Comparison of ENCODE assay signal across 21 cellular contexts in the genomic region with DNA sequence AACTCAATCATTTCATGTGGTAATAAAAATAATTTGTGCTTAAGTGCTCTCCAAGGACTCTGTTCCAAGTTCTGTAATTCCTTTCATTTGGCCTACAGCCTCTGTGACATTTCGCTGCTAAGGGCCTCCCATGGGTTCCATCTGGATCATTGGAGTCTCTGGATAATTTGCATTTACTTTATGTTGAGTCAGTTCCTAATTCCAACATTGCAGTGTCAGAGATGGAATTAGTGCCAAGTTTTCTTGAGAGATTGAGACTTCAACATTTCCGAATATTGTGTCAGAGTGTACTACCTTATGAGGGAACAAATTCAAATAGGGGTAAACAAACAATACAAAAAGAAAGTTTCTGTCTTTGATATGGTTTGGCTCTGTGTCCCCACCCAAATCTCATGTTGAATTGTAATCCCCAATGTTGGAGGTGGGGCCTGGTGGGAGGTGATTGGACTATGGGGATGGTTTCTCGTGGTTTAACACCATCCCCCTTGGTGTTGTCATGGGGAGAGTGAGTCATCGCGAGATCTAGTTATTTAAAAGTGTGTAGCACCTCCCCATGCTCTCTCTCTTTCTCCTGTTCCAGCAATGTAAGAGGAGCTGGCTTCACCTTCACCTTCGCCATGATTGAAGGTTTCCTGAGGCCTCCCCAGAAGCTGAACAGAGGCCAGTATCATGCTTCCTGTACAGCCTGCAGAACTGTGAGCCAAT.
A peak's percentile ranks its signal among the peaks of the same experiment; 100 is the strongest.
DNase-seq lines count a peak whose midpoint lies in the region; ATAC-seq and TF ChIP-seq lines count a peak whose summit lies in the region.
"Had no signal": no experiment of that assay in that cellular context is flagged by ENCODE, and none has a peak within 500 bp of the region (broad histone marks: within the 10 kb centered on the region; RNA-seq: fewer than 3 reads in every experiment).

No MANE protein-coding gene starts in this region.

- ATAC-seq in Right ventricle myocardium inferior (peak; percentile 20), right cardiac atrium (no peak), RWPE2 (ENCODE audit: low read depth) (peak; percentile 21; the same call in 1 of the 3 replicates), GM21529 (IDR thresholded peaks at IDR 0.05; ENCODE audit: unreplicated experiment) (no peak)
- ATAC-seq: naive thymus-derived CD4-positive, alpha-beta T cell; stimulated activated naive CD8-positive, alpha-beta T cell treated with anti-CD3 and anti-CD28 coated beads, Interleukin-15, Interleukin-2, amounts not matched to agents 100 U/mL and 50 U/mL, for 24 hours; upper lobe of right lung had no signal

- TF ChIP-seq CTCF in RWPE2 (IDR thresholded peaks at IDR 0.05; ENCODE audit: poor library complexity, severe bottlenecking): no peak
- TF ChIP-seq CTCF in fibroblast of pulmonary artery (IDR thresholded peaks at IDR 0.05; ENCODE audit: low read length, missing control alignments): no peak

- H3K9me3 ChIP-seq in right cardiac atrium (ENCODE audit: control insufficient read depth, low read length): no peaks in the 10 kb centered on the region
- no peaks in the 10 kb centered on the region for H3K9me3 ChIP-seq in RWPE2 (ENCODE audit: severe bottlenecking)
- H3K9me3 ChIP-seq: esophagus squamous epithelium, SJSA1, upper lobe of right lung had no signal

- H3K27me3 ChIP-seq in right cardiac atrium (ENCODE audit: control insufficient read depth, insufficient read depth) (no peaks in the 10 kb centered on the region), RWPE2 (ENCODE audit: insufficient read depth, poor library complexity, severe bottlenecking) (no peaks in the 10 kb centered on the region)
- H3K27me3 ChIP-seq: esophagus squamous epithelium, SJSA1, upper lobe of right lung had no signal

- H3K4me1 ChIP-seq in right cardiac atrium (ENCODE audit: control insufficient read depth, insufficient read depth, low read length): no peaks in the 10 kb centered on the region
- H3K4me1 ChIP-seq in RWPE2 (ENCODE audit: insufficient read depth, poor library complexity, severe bottlenecking): no peaks in the 10 kb centered on the region
- H3K4me1 ChIP-seq: esophagus squamous epithelium, upper lobe of right lung had no signal

- H3K36me3 ChIP-seq in RWPE2 (ENCODE audit: low read depth): no peaks in the 10 kb centered on the region
- H3K36me3 ChIP-seq: esophagus squamous epithelium, SJSA1, upper lobe of right lung had no signal

- no peak for DNase-seq in Right ventricle myocardium inferior (ENCODE audit: missing footprints)
- no peak for DNase-seq in right cardiac atrium
- DNase-seq in RWPE2 (ENCODE audit: low spot score): no peak
- peak; percentile 86 for DNase-seq in fibroblast of pulmonary artery (ENCODE audit: low read depth)
- peak; percentile 64 for DNase-seq in stromal cell of bone marrow (ENCODE audit: low read depth)
- no peak for DNase-seq in midbrain (lab: John Stamatoyannopoulos, UW)
- no peak for DNase-seq in activated CD4-positive, CD25-positive, alpha-beta regulatory T cell (lab: John Stamatoyannopoulos, UW)
- DNase-seq: ACHN; activated CD4-positive, alpha-beta T cell treated with anti-CD3 and anti-CD28 coated beads, Interleukin-2, amount 10 ng/mL, durations not matched to agents 7 days and 5 days; activated naive CD4-positive, alpha-beta T cell treated with anti-CD3 and anti-CD28 coated beads, Interleukin-2, amount 10 ng/mL, durations not matched to agents 7 days and 5 days; activated T-cell treated with anti-CD3 and anti-CD28 coated beads for 4 hours; CD8-positive, alpha-beta memory T cell; esophagus squamous epithelium; naive thymus-derived CD4-positive, alpha-beta T cell; NCI-H1436 treated with DMSO at 0.1 percent for 48 hours; posterior cingulate gyrus; stimulated activated CD4-positive, alpha-beta T cell treated with anti-CD3 and anti-CD28 coated beads, Interleukin-12 subunit alpha, Interleukin-12 subunit beta, amount 100 ng/mL, for 4 hours; stimulated activated naive CD8-positive, alpha-beta T cell treated with anti-CD3 and anti-CD28 coated beads, Interleukin-15, Interleukin-2, amounts not matched to agents 100 U/mL and 50 U/mL, for 24 hours; upper lobe of right lung had no signal

- intact Hi-C loops in Right ventricle myocardium inferior (cut with DNase I): no loop called here
- intact Hi-C loops in right cardiac atrium (cut with DNase I): no loop called here

- 69% methylated on average over 6 of the region's 6 CpGs for WGBS in right cardiac atrium

- H3K4me3 ChIP-seq in right cardiac atrium (ENCODE audit: low read length) (no peak overlapping the region), RWPE2 (ENCODE audit: severe bottlenecking) (no peak overlapping the region), fibroblast of pulmonary artery (replicated peaks; ENCODE audit: low read depth, low read length) (no peak overlapping the region)
- H3K4me3 ChIP-seq: esophagus squamous epithelium, SJSA1, upper lobe of right lung had no signal

- H3K27ac ChIP-seq in right cardiac atrium (ENCODE audit: low read length): no peak overlapping the region
- no peak overlapping the region for H3K27ac ChIP-seq in RWPE2 (ENCODE audit: poor library complexity, severe bottlenecking)
- H3K27ac ChIP-seq: esophagus squamous epithelium, SJSA1, upper lobe of right lung had no signal

Comparison
In these comparisons a context has a peak if more than half of its experiments do, and no peak if none do; other contexts are left out.
1. ATAC-seq: peak in Right ventricle myocardium inferior (single experiment) and RWPE2 (single experiment); none in right cardiac atrium (0 of 2) and GM21529 (single experiment).
2. DNase-seq: peak in fibroblast of pulmonary artery (single experiment) and stromal cell of bone marrow (single experiment); none in Right ventricle myocardium inferior (single experiment), right cardiac atrium (0 of 3), RWPE2 (single experiment), midbrain (single experiment) and activated CD4-positive, CD25-positive, alpha-beta regulatory T cell (0 of 4).